10 cellular contexts compared by ENCODE assay signal in genomic region chr17:30554839-30555751, GRCh38.
DNase-seq lines count a peak whose midpoint lies in the region; ATAC-seq, FAIRE-seq and TF ChIP-seq lines count a peak whose summit lies in the region.
"Had no signal": no experiment of that assay in that cellular context is flagged by ENCODE, and none has a peak within 500 bp of the region (broad histone marks: within the 10 kb centered on the region; RNA-seq: fewer than 3 reads in every experiment).

No MANE protein-coding gene starts in this region.

- no peak for TF ChIP-seq POLR2A in A549 (IDR thresholded peaks at IDR 0.05; ENCODE audit: low read length)
- no peak for TF ChIP-seq POLR2A in H54 (IDR thresholded peaks at IDR 0.05; ENCODE audit: low read depth, low read length)
- TF ChIP-seq POLR2A in suprapubic skin (IDR thresholded peaks at IDR 0.05), result no peak

- no peaks in the 10 kb centered on the region for H3K36me3 ChIP-seq in RWPE2 (ENCODE audit: low read depth)
- no peaks in the 10 kb centered on the region for H3K36me3 ChIP-seq in cardiac muscle cell
- no peaks in the 10 kb centered on the region for H3K36me3 ChIP-seq in suprapubic skin

- peak; percentile 46 for TF ChIP-seq CTCF in A549 (IDR thresholded peaks at IDR 0.05)
- TF ChIP-seq CTCF in GM10248 (IDR thresholded peaks at IDR 0.05; ENCODE audit: control extremely low read depth, extremely low read depth, low read depth, missing control alignments), result peak; percentile 24
- TF ChIP-seq CTCF in RWPE2 (IDR thresholded peaks at IDR 0.05; ENCODE audit: poor library complexity, severe bottlenecking), result no peak
- peak; percentile 33 for TF ChIP-seq CTCF in cardiac muscle cell (IDR thresholded peaks at IDR 0.05; ENCODE audit: low read depth, low read length)
- TF ChIP-seq CTCF in suprapubic skin (IDR thresholded peaks at IDR 0.05), result no peak

- H3K4me1 ChIP-seq in A549 (peaks cover 8% of the 10 kb centered on the region; the same call in 2 of the 3 replicates), RWPE2 (ENCODE audit: insufficient read depth, poor library complexity, severe bottlenecking) (peaks cover 3% of the 10 kb centered on the region), cardiac muscle cell (ENCODE audit: low read depth) (no peaks in the 10 kb centered on the region), suprapubic skin (peaks cover 6% of the 10 kb centered on the region)

- POLR2A ChIA-PET in A549 (lab: Yijun Ruan, JAX) (no interaction called here), GM10248 (lab: Yijun Ruan, JAX) (no interaction called here)

- TF ChIP-seq EP300 in A549 (IDR thresholded peaks at IDR 0.05) (no peak), suprapubic skin (IDR thresholded peaks at IDR 0.05) (no peak)

- H3K4me2 ChIP-seq in A549, result no peak overlapping the region

- TF ChIP-seq RAD21 in A549 (conservative IDR thresholded peaks at IDR 0.05 in 1 of 2, IDR thresholded peaks at IDR 0.05 in 1 of 2), result peak; percentile 55 to 71; a peak in 4 of 5 replicates

- CTCF ChIA-PET in A549 (lab: Yijun Ruan, JAX), result interaction anchor here (0.6 to 1.9 kb wide), 9 partner anchors 10 to 451 kb away, joined by 3 to 5 read pairs (median 3); no protein-coding TSS in a partner anchor
- CTCF ChIA-PET in GM10248 (lab: Yijun Ruan, JAX), result no interaction called here

- H3K4me3 ChIP-seq in A549 (no peak overlapping the region), RWPE2 (ENCODE audit: severe bottlenecking) (no peak overlapping the region), cardiac muscle cell (no peak overlapping the region), suprapubic skin (no peak overlapping the region)
- H3K4me3 ChIP-seq: SK-N-MC had no signal

- DNase-seq in A549 (ENCODE audit: low read depth in 1 of 2, low spot score in 1 of 2) (peak in 1 of 2 experiments; percentile 55), GM10248 (ENCODE audit: extremely low spot score) (no peak), RWPE2 (ENCODE audit: low spot score) (peak; percentile 64), cardiac muscle cell (ENCODE audit: low read depth in 1 of 2, low spot score in 1 of 2) (peak; percentile 38 to 40), H54 (ENCODE audit: insufficient read length, low spot score) (no peak), suprapubic skin (ENCODE audit: low spot score in 2 of 2) (no peak)
- no peak for DNase-seq in stimulated activated naive CD4-positive, alpha-beta T cell (lab: John Stamatoyannopoulos, UW)
- no peak for DNase-seq in central memory CD4-positive, alpha-beta T cell
- DNase-seq: cerebellar nuclear complex had no signal

- H3K9me3 ChIP-seq in A549, result no peaks in the 10 kb centered on the region
- H3K9me3 ChIP-seq in RWPE2 (ENCODE audit: severe bottlenecking), result no peaks in the 10 kb centered on the region
- no peaks in the 10 kb centered on the region for H3K9me3 ChIP-seq in cardiac muscle cell (ENCODE audit: low read depth)
- H3K9me3 ChIP-seq in suprapubic skin, result no peaks in the 10 kb centered on the region

- WGBS in A549 (ENCODE audit: missing lambda C conversion rate), result 70% methylated on average over 18 of the region's 20 CpGs
- WGBS in suprapubic skin, result 78% methylated on average over 11 of the region's 20 CpGs

- H3K27ac ChIP-seq in A549, result no peak overlapping the region
- H3K27ac ChIP-seq in RWPE2 (ENCODE audit: poor library complexity, severe bottlenecking), result no peak overlapping the region
- H3K27ac ChIP-seq in cardiac muscle cell, result no peak overlapping the region
- H3K27ac ChIP-seq in suprapubic skin, result no peak overlapping the region
- H3K27ac ChIP-seq: SK-N-MC had no signal

- H3K27me3 ChIP-seq in RWPE2 (ENCODE audit: insufficient read depth, poor library complexity, severe bottlenecking) (no peaks in the 10 kb centered on the region), cardiac muscle cell (no peaks in the 10 kb centered on the region), suprapubic skin (no peaks in the 10 kb centered on the region)

- ATAC-seq in A549 (peak; percentile 30 to 79; a peak in 4 of 6 replicates), RWPE2 (ENCODE audit: low read depth) (no peak)

- no peak for FAIRE-seq in A549 (lab: Jason Lieb, UNC)
- FAIRE-seq in H54 (lab: Jason Lieb, UNC), result no peak

TF ChIP-seq in A549, 52 proteins besides CTCF, POLR2A, EP300 and RAD21:
- TF ChIP-seq ELK1 (IDR thresholded peaks at IDR 0.05; ENCODE audit: low read depth, low read length), result no peak
- 0 out of 3 replicates have a peak, but pooled peaks have one; percentile 6 for TF ChIP-seq SMC3 (IDR thresholded peaks at IDR 0.05)
- TF ChIP-seq E2F6 (IDR thresholded peaks at IDR 0.05; ENCODE audit: borderline replicate concordance, low read depth), result no peak

Comparison
In these comparisons a context has a peak if more than half of its experiments do, and no peak if none do; other contexts are left out.
1. DNase-seq: peak in RWPE2 (single experiment) and cardiac muscle cell (2 of 2); none in GM10248 (single experiment), H54 (single experiment), stimulated activated naive CD4-positive, alpha-beta T cell (0 of 6), suprapubic skin (0 of 2) and central memory CD4-positive, alpha-beta T cell (single experiment).
2. CTCF ChIP-seq: peak in A549 (single experiment), GM10248 (single experiment) and cardiac muscle cell (single experiment); none in RWPE2 (single experiment) and suprapubic skin (0 of 2).